In the genomic region with DNA sequence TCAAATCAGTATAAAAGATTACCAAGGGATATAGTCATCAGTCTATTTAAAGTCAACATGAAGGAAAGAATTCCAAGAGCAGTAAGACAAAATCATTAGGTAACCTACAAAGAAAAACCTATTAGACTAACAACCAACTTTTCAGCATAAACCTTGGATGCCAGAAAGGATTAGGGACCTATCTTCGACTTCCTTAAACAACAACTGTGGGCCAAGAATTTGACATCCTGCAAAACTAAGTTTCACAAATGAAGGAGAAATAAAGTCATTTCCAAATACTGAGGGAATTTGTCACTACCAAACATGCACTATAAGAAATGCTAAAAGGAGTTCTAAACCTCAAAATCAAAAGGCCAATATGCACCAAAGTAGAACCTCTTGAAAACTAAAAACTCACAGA, we compare ENCODE assay signal across 23 cellular contexts.
"Had no signal": no experiment of that assay in that cellular context is flagged by ENCODE, and none has a peak within 500 bp of the region (broad histone marks: within the 10 kb centered on the region; RNA-seq: fewer than 3 reads in every experiment).

No MANE protein-coding gene starts in this region.

- H3K27ac Mint-ChIP-seq: IgD-negative memory B cell had no signal

- H3K4me3 Mint-ChIP-seq: IgD-negative memory B cell had no signal

- DNase-seq: Kasumi-1, MM.1S, NCI-H1092 treated with DMSO at 0.1 percent for 48 hours, NCI-H1436, NCI-H187, NCI-H2029, NCI-H2081 treated with DMSO at 0.1 percent for 48 hours, NCI-H2171, NCI-H226, NCI-H446, NCI-H510A, NCI-H524 treated with DMSO at 0.1 percent for 48 hours, NCI-H69, NCI-H774, PC-3, SHP77 treated with DMSO at 0.1 percent for 48 hours, SJCRH30 had no signal

- H3K27me3 ChIP-seq: SJCRH30 had no signal

- H3K4me1 ChIP-seq: SJCRH30 had no signal

- FAIRE-seq: K562 had no signal

- H3K9ac ChIP-seq: KMS-11 had no signal

- H3K4me3 ChIP-seq: K562, SJCRH30 had no signal

- ATAC-seq: K562, Panc1, PC-3, Right ventricle myocardium inferior, SK-N-SH treated with all-trans-retinoic acid at 6 μM for 48 hours had no signal

- H3K4me1 Mint-ChIP-seq: IgD-negative memory B cell had no signal

- H3K27me3 Mint-ChIP-seq: IgD-negative memory B cell had no signal

- H3K9me3 ChIP-seq: SJCRH30 had no signal

- H3K27ac ChIP-seq: KMS-11, SJCRH30 had no signal

- H3K36me3 Mint-ChIP-seq: IgD-negative memory B cell had no signal

- H3K36me3 ChIP-seq: SJCRH30 had no signal

- H3K4me2 ChIP-seq: KMS-11 had no signal
